Comparison of ENCODE assay signal across 26 cellular contexts in the genomic region with DNA sequence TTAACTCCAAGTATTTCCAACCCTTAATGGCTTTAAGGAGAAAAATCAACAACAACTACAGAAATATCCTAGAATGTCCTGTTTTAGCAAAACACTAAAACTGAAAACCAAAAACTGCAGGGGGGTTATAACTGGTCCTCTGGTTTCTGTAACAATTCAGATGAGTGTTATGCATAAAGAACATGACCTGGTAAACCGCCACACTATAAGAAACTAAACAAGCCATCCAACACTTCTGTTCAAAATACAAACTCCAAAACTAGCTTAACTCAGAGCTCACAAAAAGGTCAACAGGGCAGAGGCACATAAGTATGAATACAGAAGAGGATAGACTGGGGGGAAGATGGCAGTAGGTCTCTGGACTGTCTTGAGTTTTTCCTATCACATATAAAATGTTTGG.
"Had no signal": no experiment of that assay in that cellular context is flagged by ENCODE, and none has a peak within 500 bp of the region (broad histone marks: within the 10 kb centered on the region; RNA-seq: fewer than 3 reads in every experiment).

No MANE protein-coding gene starts in this region.

- FAIRE-seq: astrocyte had no signal

- H3K36me3 ChIP-seq: cardiac muscle cell, Peyer's patch, SJSA1 had no signal

- H3K27ac ChIP-seq: cardiac muscle cell, Peyer's patch, RWPE1, SJSA1 had no signal

- H3K4me3 ChIP-seq: cardiac muscle cell, Peyer's patch, SJSA1 had no signal

- H3K27me3 Mint-ChIP-seq: activated naive CD8-positive, alpha-beta T cell; brain had no signal

- H3K27me3 ChIP-seq: cardiac muscle cell, Peyer's patch, SJSA1 had no signal

- DNase-seq: activated CD4-positive, alpha-beta T cell treated with anti-CD3 and anti-CD28 coated beads for 48 hours; activated CD4-positive, alpha-beta T cell treated with anti-CD3 and anti-CD28 coated beads, Interleukin-2, amount 50 U/mL, for 4 hours; activated CD4-positive, CD25-positive, alpha-beta regulatory T cell treated with anti-CD3 and anti-CD28 coated beads, Interleukin-2, amount 50 U/mL, for 72 hours; activated CD8-positive, alpha-beta T cell treated with anti-CD3 and anti-CD28 coated beads, Interleukin-2, amount 10 ng/mL, durations not matched to agents 7 days and 5 days; activated effector memory CD4-positive, alpha-beta T cell treated with anti-CD3 and anti-CD28 coated beads, Interleukin-2, amount 50 U/mL, for 16 hours; activated naive CD4-positive, alpha-beta T cell treated with Interleukin-2 at 50 U/mL for 16 hours; activated T-cell treated with anti-CD3 and anti-CD28 coated beads, Interleukin-2, amount 50 U/mL, for 4 hours; amygdala; cerebellar nuclear complex; MM.1S; NCI-H1105; NCI-H1436; NCI-H1694 treated with DMSO at 0.1 percent for 48 hours; NCI-H2029 treated with DMSO at 0.1 percent for 48 hours; NCI-H345; NCI-H510A; NCI-H526 treated with DMSO at 0.1 percent for 48 hours; Peyer's patch; Right ventricle myocardium superior had no signal

- H3K4me3 Mint-ChIP-seq: activated CD8-positive, alpha-beta T cell treated with anti-CD3 and anti-CD28 coated beads, Interleukin-2, amount 10 ng/mL, durations not matched to agents 7 days and 5 days; activated naive CD8-positive, alpha-beta T cell; activated T-cell treated with anti-CD3 and anti-CD28 coated beads, Interleukin-2, amount 50 U/mL, for 4 hours; T-helper 1 cell treated with Interleukin-12 subunit alpha and Interleukin-12 subunit beta and Interleukin-4 antibody, amounts not matched to agents 30 μg/mL and 1 μg/mL, for 36 hours had no signal

- ATAC-seq: activated CD8-positive, alpha-beta T cell treated with anti-CD3 and anti-CD28 coated beads, Interleukin-2, amount 10 ng/mL, durations not matched to agents 7 days and 5 days; activated T-cell treated with anti-CD3 and anti-CD28 coated beads, Interleukin-2, amount 50 U/mL, for 4 hours had no signal

- H3K9me3 ChIP-seq: Peyer's patch, SJSA1 had no signal

- H3K27ac Mint-ChIP-seq: activated CD8-positive, alpha-beta T cell treated with anti-CD3 and anti-CD28 coated beads, Interleukin-2, amount 10 ng/mL, durations not matched to agents 7 days and 5 days; activated naive CD8-positive, alpha-beta T cell; T-helper 1 cell treated with Interleukin-12 subunit alpha and Interleukin-12 subunit beta and Interleukin-4 antibody, amounts not matched to agents 30 μg/mL and 1 μg/mL, for 36 hours had no signal

- H3K9me3 Mint-ChIP-seq: activated T-cell treated with anti-CD3 and anti-CD28 coated beads, Interleukin-2, amount 50 U/mL, for 4 hours; brain; T-helper 1 cell treated with Interleukin-12 subunit alpha and Interleukin-12 subunit beta and Interleukin-4 antibody, amounts not matched to agents 30 μg/mL and 1 μg/mL, for 36 hours had no signal

- H3K4me1 ChIP-seq: Peyer's patch, SJSA1 had no signal
